ENCODE assay signal across 8 cellular contexts in the genomic region with DNA sequence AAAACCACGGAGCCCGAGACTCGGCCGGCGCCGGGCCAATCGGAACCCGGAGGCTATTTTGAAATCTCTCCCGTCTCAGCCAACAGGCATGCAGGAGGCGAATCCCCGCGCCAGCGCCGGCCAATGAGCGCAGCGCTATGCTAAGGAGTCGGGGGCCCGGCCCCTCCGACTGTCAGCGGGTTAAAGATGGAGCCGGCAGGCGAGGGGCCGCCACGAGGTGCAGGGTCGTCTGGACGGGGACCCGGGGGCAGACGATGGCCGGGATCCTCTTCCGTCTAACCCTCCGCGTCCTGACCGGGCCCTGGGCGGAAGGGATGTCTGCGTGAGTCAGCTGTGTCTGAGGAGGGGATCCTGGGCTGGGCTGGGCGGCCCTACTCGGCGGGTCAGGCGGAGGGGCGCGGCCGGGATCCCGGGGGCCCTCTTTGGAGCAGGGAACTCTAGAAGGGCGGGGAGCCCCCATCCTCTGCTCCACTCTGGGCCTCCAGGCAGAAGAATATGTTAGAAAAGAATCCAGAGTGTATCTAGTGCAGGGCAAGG. TPM values are rescaled to one million over a fixed set of nuclear protein-coding genes. Genes with fewer than 3 reads are reported as not detected.
DNase-seq lines count a peak whose midpoint lies in the region; ATAC-seq and TF ChIP-seq lines count a peak whose summit lies in the region.

No MANE protein-coding gene starts in this region.

- intact Hi-C loops in CD14-positive monocyte (cut with micrococcal nuclease): loop anchor here in 1 of 2 donors (10.0 kb wide), 1 partner anchor 283 kb away; no protein-coding TSS in a partner anchor

- H3K36me3 Mint-ChIP-seq in CD14-positive monocyte: peaks cover 7 to 16% of the 10 kb centered on the region in 2 donors

- peaks cover 27% of the 10 kb centered on the region for H3K4me1 Mint-ChIP-seq in CD14-positive monocyte

- H3K27ac Mint-ChIP-seq in CD14-positive monocyte: peak overlapping the region in 5 of 7 donors; percentile 43 to 80 (median 57)

- peaks cover 0 to 5% (median 0%) of the 10 kb centered on the region in 7 donors for H3K9me3 Mint-ChIP-seq in CD14-positive monocyte

- peak; percentile 73 for ATAC-seq in HG03442 (IDR thresholded peaks at IDR 0.05; ENCODE audit: unreplicated experiment)

- DNase-seq in CD14-positive monocyte (ENCODE audit: low spot score): peak; percentile 82
- peak; percentile 87 for DNase-seq in GM19240 (ENCODE audit: insufficient read length, low spot score)
- DNase-seq in NCI-H82 (lab: John Stamatoyannopoulos, UW): peak; percentile 94
- peak; percentile 88 to 92 for DNase-seq in activated CD4-positive, alpha-beta T cell treated with anti-CD3 and anti-CD28 coated beads, Interleukin-2, amount 50 U/mL, for 48 hours
- DNase-seq in effector CD4-positive, alpha-beta T cell: peak; percentile 82
- DNase-seq in medulla oblongata (ENCODE audit: extremely low spot score): peak; percentile 86
- peak; percentile 72 to 90 (median 78) for DNase-seq in stimulated activated CD4-positive, alpha-beta T cell treated with anti-CD3 and anti-CD28 coated beads, TNF-alpha, amount 100 ng/mL, for 24 hours (ENCODE audit: low read depth in 3 of 3)

- H3K27me3 Mint-ChIP-seq in CD14-positive monocyte (ENCODE audit: low read depth in 3 of 3): peaks cover 6 to 8% (median 6%) of the 10 kb centered on the region in 3 donors

- TF ChIP-seq CTCF in CD14-positive monocyte (IDR thresholded peaks at IDR 0.05): no peak

- peak overlapping the region; percentile 83 to 93 for H3K4me3 Mint-ChIP-seq in CD14-positive monocyte

RNA-seq across cellular contexts. Expression of a gene that starts 10.0 kb away (rescaled TPM):
- 10 to 100 TPM; 44.7 to 46.2 TPM for polyA plus RNA-seq in CD14-positive monocyte

RNA-seq across cellular contexts. Expression of a gene that starts 13.7 kb away (rescaled TPM):
- 10 to 100 TPM in 1 of 2 donors, 1 to 10 TPM in 1; 8.9 to 16.8 TPM for polyA plus RNA-seq in CD14-positive monocyte

RNA-seq across cellular contexts. Expression of a gene that starts 19.5 kb away (rescaled TPM):
- not detected for polyA plus RNA-seq in CD14-positive monocyte

RNA-seq across cellular contexts. Expression of a gene that starts 22.3 kb away (rescaled TPM):
- 10 to 100 TPM; 26.5 to 32.9 TPM for polyA plus RNA-seq in CD14-positive monocyte

Comparison
In these comparisons a context has a peak if more than half of its experiments do, and no peak if none do; other contexts are left out.
1. Peak in every context shown above with its lines: DNase-seq and ATAC-seq.